Comparison of ENCODE assay signal across 8 cellular contexts in the genomic region with DNA sequence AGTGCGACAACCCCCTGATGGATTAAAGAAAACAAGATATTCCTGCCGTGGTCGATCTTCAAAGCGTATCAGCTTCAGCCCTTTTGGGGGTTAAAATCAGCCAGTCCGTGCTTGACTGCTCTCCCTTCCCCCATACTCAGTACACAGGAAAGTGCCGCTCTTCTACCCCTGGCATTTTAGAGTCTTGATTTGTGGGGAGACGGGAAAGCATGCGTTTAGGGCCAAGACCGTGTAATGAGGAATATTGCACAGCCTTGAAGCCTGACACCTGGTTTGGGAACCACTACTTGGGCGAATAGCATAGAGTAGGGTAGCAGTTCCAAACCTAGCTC. TPM values are rescaled to one million over a fixed set of nuclear protein-coding genes. Genes with fewer than 3 reads are reported as not detected.
DNase-seq lines count a peak whose midpoint lies in the region; ATAC-seq, FAIRE-seq and TF ChIP-seq lines count a peak whose summit lies in the region.

No MANE protein-coding gene starts in this region.

- BruUV-seq in A673 (replicated peaks; lab: Mats Ljungman, UMichigan): TSS peak; percentile 94

- no peak for FAIRE-seq in GM12892 (lab: Jason Lieb, UNC)

- H3K9ac ChIP-seq in mucosa of stomach (ENCODE audit: low read length): peak overlapping the region; percentile 93

- TF ChIP-seq POLR2A in breast epithelium (IDR thresholded peaks at IDR 0.05): no peak
- no peak for TF ChIP-seq POLR2A in GM12892 (IDR thresholded peaks at IDR 0.05; ENCODE audit: low read depth, low read length)

- H3K4me3 ChIP-seq in A673 (ENCODE audit: low read depth, low read length, poor library complexity, severe bottlenecking) (peak overlapping the region; percentile 87), breast epithelium (peak overlapping the region; percentile 65 to 90 (median 89)), mucosa of stomach (ENCODE audit: low read length) (peak overlapping the region; percentile 79)

- TF ChIP-seq CTCF in A673 (conservative IDR thresholded peaks at IDR 0.05; ENCODE audit: low read depth, low read length) (no peak), breast epithelium (IDR thresholded peaks at IDR 0.05) (no peak)

- CTCF ChIA-PET in A673 (lab: Charles Lee): no interaction called here

- ATAC-seq in HG03342 (IDR thresholded peaks at IDR 0.05; ENCODE audit: unreplicated experiment) (peak; percentile 21), GM21423 (IDR thresholded peaks at IDR 0.05; ENCODE audit: unreplicated experiment) (no peak), HG02610 (IDR thresholded peaks at IDR 0.05; ENCODE audit: unreplicated experiment) (no peak)

- DNase-seq in A673 (ENCODE audit: low spot score): no peak
- no peak for DNase-seq in breast epithelium (ENCODE audit: low spot score in 2 of 2)
- no peak for DNase-seq in caudate nucleus (lab: John Stamatoyannopoulos, UW)
- DNase-seq in GM12892 (ENCODE audit: insufficient read length): no peak

- H3K4me1 ChIP-seq in A673 (ENCODE audit: insufficient read depth, low read length, poor library complexity, severe bottlenecking) (peaks cover 7% of the 10 kb centered on the region), breast epithelium (peaks cover 3 to 4% of the 10 kb centered on the region in 2 donors), mucosa of stomach (ENCODE audit: control insufficient read depth, insufficient read depth, low read length) (peaks cover 7% of the 10 kb centered on the region)

- H3K9me3 ChIP-seq in A673 (ENCODE audit: low read depth, low read length, poor library complexity, severe bottlenecking) (no peaks in the 10 kb centered on the region), breast epithelium (no peaks in the 10 kb centered on the region), mucosa of stomach (ENCODE audit: control insufficient read depth, low read length) (no peaks in the 10 kb centered on the region)

- H3K27me3 ChIP-seq in A673 (replicated peaks; ENCODE audit: insufficient read depth, low read depth, low read length, poor library complexity) (peaks cover 4% of the 10 kb centered on the region), breast epithelium (no peaks in the 10 kb centered on the region), mucosa of stomach (ENCODE audit: control insufficient read depth, insufficient read depth, low read length) (no peaks in the 10 kb centered on the region)

- H3K27ac ChIP-seq in A673 (ENCODE audit: low read depth, low read length, poor library complexity, severe bottlenecking) (peak overlapping the region; percentile 88), breast epithelium (peak overlapping the region; percentile 89 to 90), caudate nucleus (ENCODE audit: low read depth, low read length) (no peak overlapping the region)

- intact Hi-C loops in A673 (cut with micrococcal nuclease; ENCODE audit: unreplicated experiment) (no loop called here), breast epithelium (cut with DNase I; ENCODE audit: low total_unique reads) (no loop called here)

- POLR2A ChIA-PET in A673 (lab: Charles Lee; ENCODE audit: low non-redundant PET): interaction anchor here (0.6 kb wide), 1 partner anchor 66 kb away, joined by 3 read pairs; no protein-coding TSS in a partner anchor

- H3K36me3 ChIP-seq in A673 (ENCODE audit: insufficient read depth, low read length, poor library complexity, severe bottlenecking): no peaks in the 10 kb centered on the region
- H3K36me3 ChIP-seq in breast epithelium: no peaks in the 10 kb centered on the region
- no peaks in the 10 kb centered on the region for H3K36me3 ChIP-seq in mucosa of stomach (ENCODE audit: control insufficient read depth, insufficient read depth, low read length)

RNA-seq across cellular contexts. Expression of a gene that starts 0.5 kb away (rescaled TPM):
- total RNA-seq in A673 (2021) (62.6 and 65.2 TPM in 2 replicates), breast epithelium (10 to 100 TPM; 13.8 to 21.7 (median 20.3) TPM)
- polyA plus RNA-seq in GM12892 (2012; ENCODE audit: missing spikeins): 20.5 TPM

RNA-seq across cellular contexts. Expression of a gene that starts 29.0 kb away (rescaled TPM):
- total RNA-seq in A673 (2021) (0.33 and 0.62 TPM in 2 replicates), breast epithelium (10 to 100 TPM in 1 of 3 donors, 1 to 10 TPM in 1, under 1 TPM in 1; 0.80 to 32.1 (median 4.8) TPM)
- 1.6 TPM for polyA plus RNA-seq in GM12892 (2012; ENCODE audit: missing spikeins)

RNA-seq across cellular contexts. Expression of a gene that starts 52.3 kb away (rescaled TPM):
- not detected in 2 replicates for total RNA-seq in A673 (2021)
- total RNA-seq in breast epithelium: not detected
- 0.15 TPM for polyA plus RNA-seq in GM12892 (2012; ENCODE audit: missing spikeins)
